In the genomic region with DNA sequence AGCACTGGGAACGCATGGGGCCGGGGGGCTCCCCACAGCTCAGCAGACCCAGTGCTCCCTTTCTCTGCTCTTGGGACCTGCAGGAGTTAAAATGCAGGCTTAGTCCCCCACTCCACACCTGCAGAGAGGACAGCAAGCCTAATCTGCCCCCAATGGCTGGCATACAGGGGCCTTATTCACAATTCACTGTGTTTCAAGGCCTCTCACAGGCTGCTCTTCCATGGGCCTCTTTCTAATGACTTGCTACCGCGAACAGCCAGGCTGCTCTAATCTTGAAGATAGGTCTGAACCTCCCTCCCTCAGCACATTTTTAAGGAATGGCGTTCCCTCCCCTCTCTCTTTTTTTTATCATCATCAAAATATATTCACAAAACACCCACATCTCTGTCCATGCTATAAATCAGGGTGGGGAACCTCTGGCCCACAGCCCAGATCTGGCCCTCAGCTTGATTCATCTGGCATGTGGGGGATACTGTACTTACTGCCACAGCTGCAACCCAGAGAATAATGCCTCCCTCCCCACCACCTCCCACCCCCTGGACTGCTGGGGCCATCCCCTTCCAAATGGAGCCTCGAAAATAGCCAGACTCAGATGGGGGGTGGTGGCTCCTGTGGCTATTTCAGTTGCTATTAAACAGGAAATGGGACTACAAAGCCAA, we compare ENCODE assay signal across 13 cellular contexts.
DNase-seq lines count a peak whose midpoint lies in the region; FAIRE-seq and TF ChIP-seq lines count a peak whose summit lies in the region.
"Had no signal": no experiment of that assay in that cellular context is flagged by ENCODE, and none has a peak within 500 bp of the region (broad histone marks: within the 10 kb centered on the region; RNA-seq: fewer than 3 reads in every experiment).

No MANE protein-coding gene starts in this region.

- TF ChIP-seq CTCF in GM12865 (IDR thresholded peaks at IDR 0.05; ENCODE audit: insufficient read depth, low read depth, low read length, missing control alignments), result no peak

- H3K4me3 ChIP-seq in GM12865 (ENCODE audit: low read depth, low read length), result no peak overlapping the region
- no peak overlapping the region for H3K4me3 ChIP-seq in skeletal muscle cell (ENCODE audit: low read depth, low read length)
- H3K4me3 ChIP-seq in effector memory CD4-positive, alpha-beta T cell (ENCODE audit: insufficient read depth, low read depth, low read length, poor library complexity, severe bottlenecking), result no peak overlapping the region

- no peaks in the 10 kb centered on the region for H3K4me1 ChIP-seq in effector memory CD4-positive, alpha-beta T cell (ENCODE audit: control insufficient read depth, insufficient read depth, low read length, poor library complexity, severe bottlenecking)

- peak; percentile 3 for DNase-seq in GM12865 (ENCODE audit: low read depth)
- DNase-seq in NCI-H2227 treated with DMSO at 0.1 percent for 48 hours (lab: John Stamatoyannopoulos, UW), result peak; percentile 37
- DNase-seq in skeletal muscle cell (ENCODE audit: low read depth), result peak; percentile 72
- DNase-seq in effector memory CD4-positive, alpha-beta T cell, result no peak
- DNase-seq in NCI-H1694 treated with DMSO at 0.1 percent for 48 hours (lab: John Stamatoyannopoulos, UW), result no peak
- no peak for DNase-seq in activated CD4-positive, alpha-beta T cell treated with anti-CD3 and anti-CD28 coated beads for 48 hours
- no peak for DNase-seq in activated naive CD4-positive, alpha-beta T cell treated with Interleukin-2 at 50 U/mL for 16 hours
- DNase-seq: activated T-cell treated with anti-CD3 and anti-CD28 coated beads, Interleukin-2, amount 50 U/mL, for 48 hours; H9; NCI-H446 had no signal

- no peaks in the 10 kb centered on the region for H3K27me3 ChIP-seq in effector memory CD4-positive, alpha-beta T cell (replicated peaks; ENCODE audit: control insufficient read depth, insufficient read depth, low read length, poor library complexity, severe bottlenecking)

- no peaks in the 10 kb centered on the region for H3K9me3 ChIP-seq in effector memory CD4-positive, alpha-beta T cell (ENCODE audit: control insufficient read depth, low read length)

- peak; percentile 41 for FAIRE-seq in endometrium (lab: Jason Lieb, UNC)
- FAIRE-seq: bronchial epithelial cell had no signal

- no peak overlapping the region for H3K27ac ChIP-seq in effector memory CD4-positive, alpha-beta T cell (ENCODE audit: insufficient read depth, low read length, poor library complexity, severe bottlenecking)
- H3K27ac ChIP-seq: KMS-11 had no signal

- no peaks in the 10 kb centered on the region for H3K36me3 ChIP-seq in effector memory CD4-positive, alpha-beta T cell (ENCODE audit: control insufficient read depth, insufficient read depth, low read length)

Comparison
In these comparisons a context has a peak if more than half of its experiments do, and no peak if none do; other contexts are left out.
1. DNase-seq: peak in GM12865 (single experiment), NCI-H2227 treated with DMSO at 0.1 percent for 48 hours (single experiment) and skeletal muscle cell (single experiment); none in effector memory CD4-positive, alpha-beta T cell (0 of 3), NCI-H1694 treated with DMSO at 0.1 percent for 48 hours (single experiment), activated CD4-positive, alpha-beta T cell treated with anti-CD3 and anti-CD28 coated beads for 48 hours (single experiment) and activated naive CD4-positive, alpha-beta T cell treated with Interleukin-2 at 50 U/mL for 16 hours (single experiment).